ENCODE assay signal across 23 cellular contexts in the genomic region with DNA sequence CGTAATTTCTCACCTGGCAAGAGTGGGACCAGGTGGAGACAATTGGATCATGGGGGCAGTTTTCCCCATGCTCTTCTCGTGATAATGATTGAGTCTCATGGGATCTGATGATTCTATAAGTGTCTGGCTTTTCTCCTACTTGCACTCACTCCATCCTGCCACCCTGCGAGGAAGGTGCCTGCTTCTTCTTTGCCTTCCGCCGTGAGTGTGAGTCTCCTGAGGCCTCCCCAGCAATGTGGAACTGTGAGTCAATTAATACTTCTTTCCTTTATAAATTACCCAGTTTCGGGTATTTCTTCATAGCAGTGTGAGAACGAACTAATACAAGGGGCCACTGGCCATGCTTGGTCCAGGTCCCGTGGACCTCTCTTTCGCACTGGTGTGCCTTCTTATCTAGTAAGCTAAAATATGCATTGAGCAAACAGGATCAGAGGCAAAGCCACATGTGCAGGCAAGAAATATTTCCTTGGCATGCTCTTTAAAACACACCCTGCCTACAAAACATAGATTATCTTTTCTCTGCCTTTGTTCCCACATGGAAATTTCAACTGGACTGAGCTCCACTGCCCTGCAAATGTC.
"Had no signal": no experiment of that assay in that cellular context is flagged by ENCODE, and none has a peak within 500 bp of the region (broad histone marks: within the 10 kb centered on the region; RNA-seq: fewer than 3 reads in every experiment).

No MANE protein-coding gene starts in this region.

- H2AFZ ChIP-seq: parathyroid adenoma had no signal

- H3K4me1 ChIP-seq: left lung, parathyroid adenoma, vagina had no signal

- H3K36me3 ChIP-seq: brain microvascular endothelial cell, left lung, thoracic aorta, vagina had no signal

- ATAC-seq: activated CD8-positive, alpha-beta T cell treated with anti-CD3 and anti-CD28 coated beads for 36 hours; activated naive CD4-positive, alpha-beta T cell treated with anti-CD3 and anti-CD28 coated beads, Interleukin-2, amount 50 U/mL, for 72 hours; left lung; natural killer cell; sciatic nerve; stimulated activated naive B cell treated with anti-CD40 and anti-IgM and Interleukin-4, amounts not matched to agents 10 μg/mL and 1 μg/mL and 100 μg/mL, for 72 hours had no signal

- H3K27me3 ChIP-seq: brain microvascular endothelial cell, left lung, vagina had no signal

- H3K9me3 ChIP-seq: left lung, thoracic aorta, vagina had no signal

- DNase-seq: activated CD4-positive, alpha-beta T cell treated with anti-CD3 and anti-CD28 coated beads, Interleukin-2, amount 10 ng/mL, durations not matched to agents 7 days and 5 days; activated CD4-positive, CD25-positive, alpha-beta regulatory T cell treated with anti-CD3 and anti-CD28 coated beads, Interleukin-2, amount 50 U/mL, for 72 hours; activated CD8-positive, alpha-beta T cell treated with anti-CD3 and anti-CD28 coated beads for 36 hours; activated gamma-delta T cell treated with Interleukin-2 at 50 U/mL for 16 hours; aorta; brain microvascular endothelial cell; central memory CD4-positive, alpha-beta T cell; dermis blood vessel endothelial cell; effector memory CD4-positive, alpha-beta T cell; foreskin melanocyte; immature natural killer cell; kidney glomerular epithelial cell; left lung; natural killer cell; stimulated activated CD4-positive, alpha-beta T cell treated with anti-CD3 and anti-CD28 coated beads, Interleukin-15, amount 100 ng/mL, for 24 hours; stimulated activated CD8-positive, alpha-beta memory T cell treated with anti-CD3 and anti-CD28 coated beads, Interleukin-4, amount 100 ng/mL, for 48 hours; stimulated activated naive B cell treated with anti-CD40 and anti-IgM and Interleukin-4, amounts not matched to agents 10 μg/mL and 1 μg/mL and 100 μg/mL, for 72 hours had no signal

- H3K27ac ChIP-seq: brain microvascular endothelial cell, left lung, parathyroid adenoma, thoracic aorta, vagina had no signal

- H3K4me3 ChIP-seq: left lung, smooth muscle cell, thoracic aorta, vagina had no signal

- H3K4me2 ChIP-seq: smooth muscle cell had no signal

- H3K79me2 ChIP-seq: parathyroid adenoma had no signal
